11 cellular contexts compared by ENCODE assay signal in the genomic region with DNA sequence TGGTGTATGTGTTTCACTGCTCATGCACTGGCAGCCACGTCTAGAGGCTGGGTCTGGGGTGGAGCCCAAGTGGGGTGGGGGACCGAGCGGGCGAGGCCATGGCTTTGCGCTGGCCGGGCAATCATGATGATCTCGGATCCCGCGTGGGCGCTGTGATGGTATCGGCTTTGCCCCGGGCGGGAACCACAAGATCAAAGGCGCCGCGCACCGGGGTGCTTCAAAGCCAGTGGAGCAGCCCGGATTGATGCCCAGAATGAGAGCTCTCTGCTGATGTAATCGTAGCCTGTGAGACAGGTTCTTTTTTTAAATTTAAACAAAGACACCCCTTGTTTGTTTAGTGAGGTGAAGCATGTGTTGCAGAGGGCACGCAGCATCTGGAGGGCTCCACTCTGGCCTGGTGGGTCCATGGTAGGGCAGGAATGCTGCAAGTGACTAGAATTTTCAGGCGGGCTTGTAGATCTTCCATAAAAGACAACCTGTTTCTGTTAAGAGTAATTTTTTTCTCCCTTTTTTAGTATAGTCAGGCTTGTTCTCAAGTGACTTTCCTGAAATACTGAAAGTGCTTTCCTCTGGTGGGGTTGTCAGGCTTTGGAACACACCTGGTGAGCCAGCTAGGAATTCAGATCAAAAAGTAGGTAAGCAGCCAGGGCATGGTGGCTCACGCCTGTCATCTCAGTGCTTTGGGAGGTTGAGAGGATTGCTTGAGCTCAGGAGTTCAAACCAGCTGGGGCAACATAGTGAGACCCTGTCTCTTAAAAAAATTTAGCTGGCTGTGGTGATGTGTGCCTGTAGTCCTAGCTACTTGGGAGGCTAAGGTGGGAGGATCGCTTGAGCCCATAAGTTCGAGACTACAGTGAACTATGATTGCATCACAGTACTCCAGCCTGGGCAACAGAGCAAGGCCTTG.
A peak's percentile ranks its signal among the peaks of the same experiment; 100 is the strongest.
DNase-seq lines count a peak whose midpoint lies in the region; ATAC-seq and TF ChIP-seq lines count a peak whose summit lies in the region.
"Had no signal": no experiment of that assay in that cellular context is flagged by ENCODE, and none has a peak within 500 bp of the region (broad histone marks: within the 10 kb centered on the region; RNA-seq: fewer than 3 reads in every experiment).

No MANE protein-coding gene starts in this region.

- no peaks in the 10 kb centered on the region for H3K9me3 Mint-ChIP-seq in nephron progenitor cell
- H3K9me3 Mint-ChIP-seq: activated T-cell treated with anti-CD3 and anti-CD28 coated beads, Interleukin-2, amount 50 U/mL, for 4 hours; CD4-positive, CD25-positive, alpha-beta regulatory T cell; T-helper 1 cell treated with Interleukin-12 subunit alpha and Interleukin-12 subunit beta and Interleukin-4 antibody, amounts not matched to agents 30 μg/mL and 1 μg/mL, for 36 hours had no signal

- DNase-seq in NCI-H128 (lab: John Stamatoyannopoulos, UW; ENCODE audit: unreplicated experiment) (peak; percentile 28), caudate nucleus (lab: John Stamatoyannopoulos, UW) (peak in 21 of 61 donors; percentile 5 to 68 (median 31)), nephron progenitor cell (peak; percentile 63), SKM-1 (lab: John Stamatoyannopoulos, UW; ENCODE audit: unreplicated experiment) (no peak), NCI-H524 treated with DMSO at 0.1 percent for 48 hours (lab: John Stamatoyannopoulos, UW) (no peak)
- DNase-seq: activated T-cell treated with anti-CD3 and anti-CD28 coated beads, Interleukin-2, amount 50 U/mL, for 4 hours; CD4-positive, CD25-positive, alpha-beta regulatory T cell had no signal

- H3K4me1 Mint-ChIP-seq in nephron progenitor cell: peaks cover 78% of the 10 kb centered on the region

- H3K27ac ChIP-seq in C4-2B: peak overlapping the region; percentile 0; the same call in 1 of the 2 replicates
- H3K27ac ChIP-seq in caudate nucleus (ENCODE audit: low read depth, low read length): peak overlapping the region; percentile 91

- H3K36me3 Mint-ChIP-seq in nephron progenitor cell (ENCODE audit: low read depth): no peaks in the 10 kb centered on the region
- H3K36me3 Mint-ChIP-seq: CD4-positive, CD25-positive, alpha-beta regulatory T cell had no signal

- H3K4me3 Mint-ChIP-seq in nephron progenitor cell: peak overlapping the region; percentile 42
- H3K4me3 Mint-ChIP-seq: activated T-cell treated with anti-CD3 and anti-CD28 coated beads, Interleukin-2, amount 50 U/mL, for 4 hours; CD4-positive, CD25-positive, alpha-beta regulatory T cell; T-helper 1 cell treated with Interleukin-12 subunit alpha and Interleukin-12 subunit beta and Interleukin-4 antibody, amounts not matched to agents 30 μg/mL and 1 μg/mL, for 36 hours had no signal

- H3K27me3 Mint-ChIP-seq in nephron progenitor cell (ENCODE audit: low read depth, poor library complexity): no peaks in the 10 kb centered on the region

- ATAC-seq in HG02884 (IDR thresholded peaks at IDR 0.05; ENCODE audit: unreplicated experiment): no peak
- ATAC-seq in HG03571 (IDR thresholded peaks at IDR 0.05; ENCODE audit: unreplicated experiment): no peak
- ATAC-seq: activated T-cell treated with anti-CD3 and anti-CD28 coated beads, Interleukin-2, amount 50 U/mL, for 4 hours had no signal

- no peak for TF ChIP-seq CTCF in C4-2B (conservative IDR thresholded peaks at IDR 0.05)
- TF ChIP-seq CTCF in nephron progenitor cell (IDR thresholded peaks at IDR 0.05): no peak

- peak overlapping the region; percentile 84 for H3K27ac Mint-ChIP-seq in nephron progenitor cell
- H3K27ac Mint-ChIP-seq: CD4-positive, CD25-positive, alpha-beta regulatory T cell; T-helper 1 cell treated with Interleukin-12 subunit alpha and Interleukin-12 subunit beta and Interleukin-4 antibody, amounts not matched to agents 30 μg/mL and 1 μg/mL, for 36 hours had no signal

Comparison
In these comparisons a context has a peak if more than half of its experiments do, and no peak if none do; other contexts are left out.
1. DNase-seq: peak in NCI-H128 (single experiment) and nephron progenitor cell (single experiment); none in SKM-1 (single experiment) and NCI-H524 treated with DMSO at 0.1 percent for 48 hours (single experiment).